In genomic region chr10:71978476-71978875, GRCh38 we compare ENCODE assay signal across 12 cellular contexts. TPM values are rescaled to one million over a fixed set of nuclear protein-coding genes. Genes with fewer than 3 reads are reported as not detected.
DNase-seq lines count a peak whose midpoint lies in the region; ATAC-seq, FAIRE-seq and TF ChIP-seq lines count a peak whose summit lies in the region.
"Had no signal": no experiment of that assay in that cellular context is flagged by ENCODE, and none has a peak within 500 bp of the region (broad histone marks: within the 10 kb centered on the region; RNA-seq: fewer than 3 reads in every experiment).

No MANE protein-coding gene starts in this region.

- peak; percentile 32 for DNase-seq in activated naive CD4-positive, alpha-beta T cell treated with anti-CD3 and anti-CD28 coated beads, Interleukin-2, amount 10 ng/mL, durations not matched to agents 7 days and 5 days
- DNase-seq in activated naive CD4-positive, alpha-beta T cell treated with Interleukin-2 at 50 U/mL for 16 hours = no peak
- DNase-seq in body of pancreas (peak in 1 of 4 donors; percentile 27), mesendoderm (peak; percentile 73), AG08396 (ENCODE audit: low spot score) (no peak), GM12891 (ENCODE audit: insufficient read length, low spot score) (no peak)
- DNase-seq in activated CD4-positive, alpha-beta T cell treated with anti-CD3 and anti-CD28 coated beads, Interleukin-2, amount 50 U/mL, for 4 hours = no peak
- DNase-seq: NCI-H2081 had no signal

- no peaks in the 10 kb centered on the region for H3K9me3 Mint-ChIP-seq in activated naive CD4-positive, alpha-beta T cell treated with anti-CD3 and anti-CD28 coated beads, Interleukin-2, amount 10 ng/mL, durations not matched to agents 7 days and 5 days
- H3K9me3 Mint-ChIP-seq: memory B cell had no signal

- no peak overlapping the region for H3K56ac ChIP-seq in mesendoderm (ENCODE audit: low read length)

- no peak for ATAC-seq in body of pancreas

- no peak overlapping the region for H2AK5ac ChIP-seq in mesendoderm (ENCODE audit: low read length)

- peaks cover 2% of the 10 kb centered on the region for H3K4me1 Mint-ChIP-seq in activated naive CD4-positive, alpha-beta T cell treated with anti-CD3 and anti-CD28 coated beads, Interleukin-2, amount 10 ng/mL, durations not matched to agents 7 days and 5 days
- H3K4me1 Mint-ChIP-seq: memory B cell had no signal

- no peak overlapping the region for H4K8ac ChIP-seq in mesendoderm (ENCODE audit: low read depth, low read length)

- H3K36me3 ChIP-seq in body of pancreas (replicated peaks in 1 of 2; ENCODE audit: insufficient read depth in 1 of 2, low read depth in 2 of 2) (no peaks in the 10 kb centered on the region), mesendoderm (ENCODE audit: control insufficient read depth, insufficient read depth, low read length) (no peaks in the 10 kb centered on the region)

- H3K9me3 ChIP-seq in body of pancreas = no peaks in the 10 kb centered on the region

- no peak overlapping the region for H3K23ac ChIP-seq in mesendoderm (ENCODE audit: low read length)

- no peak overlapping the region for H2BK120ac ChIP-seq in mesendoderm (ENCODE audit: low read depth, low read length)

- 68 to 71% methylated on average over 6 to 7 of the region's 7 CpGs for WGBS in body of pancreas, 2 donors
- no CpG with 5 or more reads among the region's 7 CpGs for WGBS in mesendoderm (ENCODE audit: extremely low coverage, insufficient coverage, low lambda C conversion rate)

- H3K79me1 ChIP-seq in mesendoderm (ENCODE audit: low read length) = peaks cover 7% of the 10 kb centered on the region

- no peak overlapping the region for H3K18ac ChIP-seq in mesendoderm (ENCODE audit: low read length)

- no peaks in the 10 kb centered on the region for H3K27me3 ChIP-seq in body of pancreas
- H3K27me3 ChIP-seq in mesendoderm (ENCODE audit: insufficient read depth, low read length, poor library complexity) = no peaks in the 10 kb centered on the region

- peaks cover 8% of the 10 kb centered on the region for H3K27me3 Mint-ChIP-seq in activated naive CD4-positive, alpha-beta T cell treated with anti-CD3 and anti-CD28 coated beads, Interleukin-2, amount 10 ng/mL, durations not matched to agents 7 days and 5 days

- intact Hi-C loops in body of pancreas (cut with DNase I) = no loop called here

- no peak overlapping the region for H3K27ac Mint-ChIP-seq in activated naive CD4-positive, alpha-beta T cell treated with anti-CD3 and anti-CD28 coated beads, Interleukin-2, amount 10 ng/mL, durations not matched to agents 7 days and 5 days
- H3K27ac Mint-ChIP-seq: memory B cell had no signal

- no peaks in the 10 kb centered on the region for H3K79me2 ChIP-seq in mesendoderm (ENCODE audit: control insufficient read depth, insufficient read depth, low read length)

- H3K4me1 ChIP-seq in body of pancreas (peaks cover 96% of the 10 kb centered on the region), mesendoderm (ENCODE audit: control insufficient read depth, low read depth, low read length) (peaks cover 4% of the 10 kb centered on the region)

- no peak for FAIRE-seq in GM12891 (lab: Jason Lieb, UNC)
- FAIRE-seq: colon had no signal

- no peak overlapping the region for H3K4me3 ChIP-seq in body of pancreas
- no peak overlapping the region for H3K4me3 ChIP-seq in mesendoderm (ENCODE audit: low read length)

- CTCF ChIA-PET in activated naive CD4-positive, alpha-beta T cell treated with anti-CD3 and anti-CD28 coated beads, Interleukin-2, amount 10 ng/mL, durations not matched to agents 7 days and 5 days (lab: Charles Lee) = interaction anchor here (0.7 to 0.8 kb wide), 2 partner anchors 80 to 82 kb away, joined by 3 read pairs; no protein-coding TSS in a partner anchor

- no peak overlapping the region for H3K9ac ChIP-seq in mesendoderm (ENCODE audit: low read length)

- no peak overlapping the region for H3K4me3 Mint-ChIP-seq in activated naive CD4-positive, alpha-beta T cell treated with anti-CD3 and anti-CD28 coated beads, Interleukin-2, amount 10 ng/mL, durations not matched to agents 7 days and 5 days
- H3K4me3 Mint-ChIP-seq: memory B cell had no signal

- no peak overlapping the region for H2BK15ac ChIP-seq in mesendoderm (replicated peaks; ENCODE audit: low read depth)

- H3K36me3 Mint-ChIP-seq in activated naive CD4-positive, alpha-beta T cell treated with anti-CD3 and anti-CD28 coated beads, Interleukin-2, amount 10 ng/mL, durations not matched to agents 7 days and 5 days = no peaks in the 10 kb centered on the region

- no peak overlapping the region for H3K4ac ChIP-seq in mesendoderm (ENCODE audit: low read depth, low read length)

- TF ChIP-seq POLR2A in body of pancreas (IDR thresholded peaks at IDR 0.05) (no peak), GM12891 (IDR thresholded peaks at IDR 0.05; ENCODE audit: low read depth, low read length) (no peak)

- peak overlapping the region in 3 of 4 donors; percentile 73 to 81 (median 77) for H3K27ac ChIP-seq in body of pancreas
- no peak overlapping the region for H3K27ac ChIP-seq in mesendoderm (ENCODE audit: low read depth, low read length)
- peak overlapping the region; percentile 98 for H3K27ac ChIP-seq in temporal lobe (ENCODE audit: low read depth, low read length)
- H3K27ac ChIP-seq: VCaP had no signal

- no peak overlapping the region for H3K4me2 ChIP-seq in mesendoderm (ENCODE audit: low read length)

- H2BK5ac ChIP-seq in mesendoderm (ENCODE audit: low read length) = no peak overlapping the region

- TF ChIP-seq CTCF in body of pancreas (IDR thresholded peaks at IDR 0.05) = peak in 2 of 7 experiments; percentile 1 to 22

- H4K5ac ChIP-seq in mesendoderm (ENCODE audit: low read length) = no peak overlapping the region

TF ChIP-seq in GM12891, 5 proteins besides CTCF, POLR2A, EP300 and RAD21:
- TF ChIP-seq POLR2AphosphoS5 (IDR thresholded peaks at IDR 0.05; ENCODE audit: low read depth, low read length) = no peak
- no peak for TF ChIP-seq SPI1 (IDR thresholded peaks at IDR 0.05; ENCODE audit: low read depth, low read length)
- no peak for TF ChIP-seq POU2F2 (IDR thresholded peaks at IDR 0.05; ENCODE audit: low read depth, low read length)
- no peak for TF ChIP-seq PAX5 (IDR thresholded peaks at IDR 0.05; ENCODE audit: insufficient read depth, low read length, severe bottlenecking)
- no peak for TF ChIP-seq TAF1 (IDR thresholded peaks at IDR 0.05; ENCODE audit: low read depth, low read length)

RNA-seq across cellular contexts. Expression of gene CHST3, which starts 14.3 kb away (rescaled TPM):
- total RNA-seq in body of pancreas (10 to 100 TPM in 1 of 2 donors, 1 to 10 TPM in 1; 8.6 to 19.4 TPM), temporal lobe (5.4 TPM)
- 4.9 TPM for polyA plus RNA-seq in mesendoderm (2013, experiment 1 of 2)
- polyA plus RNA-seq in mesendoderm (2013, experiment 2 of 2) = 4.9 TPM
- polyA plus RNA-seq in GM12891 (2012; ENCODE audit: low read depth, missing spikeins) = 0.03 TPM

Comparison
In these comparisons a context has a peak if more than half of its experiments do, and no peak if none do; other contexts are left out.
1. DNase-seq: peak in activated naive CD4-positive, alpha-beta T cell treated with anti-CD3 and anti-CD28 coated beads, Interleukin-2, amount 10 ng/mL, durations not matched to agents 7 days and 5 days (single experiment) and mesendoderm (single experiment); none in activated naive CD4-positive, alpha-beta T cell treated with Interleukin-2 at 50 U/mL for 16 hours (single experiment), AG08396 (single experiment), GM12891 (single experiment) and activated CD4-positive, alpha-beta T cell treated with anti-CD3 and anti-CD28 coated beads, Interleukin-2, amount 50 U/mL, for 4 hours (0 of 2).